In the genomic region with DNA sequence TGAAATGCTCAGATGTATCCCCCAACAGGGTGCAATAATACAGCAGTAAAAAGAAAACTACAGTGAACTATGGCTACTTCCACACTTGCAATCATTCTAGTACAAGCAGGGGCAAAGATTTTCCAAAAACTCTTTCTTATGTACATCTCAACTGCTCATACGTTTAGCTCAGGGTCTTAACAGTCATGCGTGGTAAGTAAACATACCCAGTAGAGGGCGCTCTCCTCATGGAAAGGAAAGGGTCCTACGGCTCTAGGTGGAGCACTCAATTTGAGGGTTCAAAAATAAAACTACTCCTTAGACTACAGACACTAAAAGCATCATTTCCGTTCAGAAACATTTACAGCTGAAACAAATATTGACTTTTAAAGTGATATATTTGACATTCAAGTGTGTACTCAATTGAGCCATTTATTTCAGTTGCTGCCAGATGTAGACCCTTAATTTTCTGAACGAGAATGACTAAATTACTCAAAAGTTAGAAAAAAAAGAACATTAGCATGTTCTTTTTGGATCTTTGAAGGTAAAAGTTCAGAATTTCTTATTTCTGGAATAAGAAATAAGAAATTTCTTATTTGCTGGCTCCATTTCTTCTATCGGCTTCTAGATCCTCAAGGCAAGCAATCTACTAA, we compare ENCODE assay signal across 9 cellular contexts.
DNase-seq lines count a peak whose midpoint lies in the region; ATAC-seq and TF ChIP-seq lines count a peak whose summit lies in the region.
"Had no signal": no experiment of that assay in that cellular context is flagged by ENCODE, and none has a peak within 500 bp of the region (broad histone marks: within the 10 kb centered on the region; RNA-seq: fewer than 3 reads in every experiment).

No MANE protein-coding gene starts in this region.

- TF ChIP-seq POLR2A in uterus (IDR thresholded peaks at IDR 0.05), result no peak

- no peaks in the 10 kb centered on the region for H3K36me3 Mint-ChIP-seq in glutamatergic neuron (ENCODE audit: unreplicated experiment)
- H3K36me3 Mint-ChIP-seq: IgD-negative memory B cell had no signal

- H3K4me1 Mint-ChIP-seq in glutamatergic neuron (ENCODE audit: low read depth, unreplicated experiment), result peaks cover 4% of the 10 kb centered on the region
- H3K4me1 Mint-ChIP-seq: IgD-negative memory B cell had no signal

- H3K9me3 Mint-ChIP-seq in glutamatergic neuron (ENCODE audit: unreplicated experiment), result peaks cover 2% of the 10 kb centered on the region
- H3K9me3 Mint-ChIP-seq: IgD-negative memory B cell had no signal

- no peaks in the 10 kb centered on the region for H3K4me1 ChIP-seq in uterus

- no peak overlapping the region for H3K4me3 Mint-ChIP-seq in glutamatergic neuron (ENCODE audit: unreplicated experiment)
- H3K4me3 Mint-ChIP-seq: IgD-negative memory B cell had no signal

- no peaks in the 10 kb centered on the region for H3K36me3 ChIP-seq in uterus

- H3K27me3 ChIP-seq in uterus, result no peaks in the 10 kb centered on the region

- DNase-seq in AG09309 (ENCODE audit: low read depth) (peak; percentile 24), GM13977 (ENCODE audit: low spot score) (peak; percentile 50), NCI-H1092 (lab: John Stamatoyannopoulos, UW) (peak; percentile 75), glutamatergic neuron (peak; percentile 25), putamen (ENCODE audit: low spot score) (no peak), uterus (no peak)

- no peaks in the 10 kb centered on the region for H3K27me3 Mint-ChIP-seq in glutamatergic neuron (ENCODE audit: unreplicated experiment)

- H3K9me3 ChIP-seq in uterus, result no peaks in the 10 kb centered on the region

- H3K4me3 ChIP-seq in AG09309 (ENCODE audit: control insufficient read depth, low read depth, low read length), result no peak overlapping the region
- no peak overlapping the region for H3K4me3 ChIP-seq in uterus

- intact Hi-C loops in uterus (cut with DNase I; ENCODE audit: low total_unique reads), result no loop called here

- H3K27ac Mint-ChIP-seq in glutamatergic neuron (ENCODE audit: unreplicated experiment), result no peak overlapping the region
- H3K27ac Mint-ChIP-seq: IgD-negative memory B cell had no signal

- ATAC-seq in HG02798 (IDR thresholded peaks at IDR 0.05; ENCODE audit: poor library complexity, unreplicated experiment), result peak; percentile 89
- ATAC-seq in SK-N-SH treated with all-trans-retinoic acid at 6 μM for 48 hours, result peak; percentile 98

- in situ Hi-C loops in GM13977 (cut with MboI; ENCODE audit: low pct_unique_long_range_greater_than_20kb, low sequenced_read_pairs, unreplicated experiment), result no loop called here

- H3K27ac ChIP-seq in uterus, result no peak overlapping the region

- TF ChIP-seq CTCF in AG09309 (IDR thresholded peaks at IDR 0.05; ENCODE audit: control insufficient read depth, insufficient read depth, low read depth, low read length, missing control alignments) (peak; percentile 64), GM13977 (IDR thresholded peaks at IDR 0.05; ENCODE audit: extremely low read depth, insufficient read depth, missing control alignments) (peak; percentile 76), glutamatergic neuron (IDR thresholded peaks at IDR 0.05; ENCODE audit: partially characterized antibody, unreplicated experiment) (peak; percentile 84), uterus (IDR thresholded peaks at IDR 0.05) (no peak)

TF ChIP-seq in SK-N-SH treated with all-trans-retinoic acid at 6 μM for 48 hours, 23 proteins besides CTCF, POLR2A, EP300 and RAD21:
- TF ChIP-seq, protein P1, sequence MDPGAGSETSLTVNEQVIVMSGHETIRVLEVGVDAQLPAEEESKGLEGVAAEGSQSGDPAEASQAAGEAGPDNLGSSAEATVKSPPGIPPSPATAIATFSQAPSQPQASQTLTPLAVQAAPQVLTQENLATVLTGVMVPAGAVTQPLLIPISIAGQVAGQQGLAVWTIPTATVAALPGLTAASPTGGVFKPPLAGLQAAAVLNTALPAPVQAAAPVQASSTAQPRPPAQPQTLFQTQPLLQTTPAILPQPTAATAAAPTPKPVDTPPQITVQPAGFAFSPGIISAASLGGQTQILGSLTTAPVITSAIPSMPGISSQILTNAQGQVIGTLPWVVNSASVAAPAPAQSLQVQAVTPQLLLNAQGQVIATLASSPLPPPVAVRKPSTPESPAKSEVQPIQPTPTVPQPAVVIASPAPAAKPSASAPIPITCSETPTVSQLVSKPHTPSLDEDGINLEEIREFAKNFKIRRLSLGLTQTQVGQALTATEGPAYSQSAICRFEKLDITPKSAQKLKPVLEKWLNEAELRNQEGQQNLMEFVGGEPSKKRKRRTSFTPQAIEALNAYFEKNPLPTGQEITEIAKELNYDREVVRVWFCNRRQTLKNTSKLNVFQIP (CRISPR knock-in tag; IDR thresholded peaks at IDR 0.05; ENCODE audit: borderline replicate concordance, low read depth), result no peak
- TF ChIP-seq ZC3H10 (CRISPR knock-in tag; IDR thresholded peaks at IDR 0.05), result no peak
- no peak for TF ChIP-seq ZNF565 (CRISPR knock-in tag; conservative IDR thresholded peaks at IDR 0.05; ENCODE audit: low read depth)
- no peak for TF ChIP-seq ZFP3 (CRISPR knock-in tag; IDR thresholded peaks at IDR 0.05)
- TF ChIP-seq TCF4 (CRISPR knock-in tag; IDR thresholded peaks at IDR 0.05; ENCODE audit: borderline replicate concordance), result no peak
- no peak for TF ChIP-seq ESRRG (CRISPR knock-in tag; IDR thresholded peaks at IDR 0.05)
- TF ChIP-seq ARNTL (CRISPR knock-in tag; IDR thresholded peaks at IDR 0.05; ENCODE audit: borderline replicate concordance, low read depth), result no peak
- TF ChIP-seq ZFP30 (CRISPR knock-in tag; IDR thresholded peaks at IDR 0.05), result no peak
- TF ChIP-seq ZNF70 (CRISPR knock-in tag; IDR thresholded peaks at IDR 0.05), result no peak
- TF ChIP-seq, protein P2, sequence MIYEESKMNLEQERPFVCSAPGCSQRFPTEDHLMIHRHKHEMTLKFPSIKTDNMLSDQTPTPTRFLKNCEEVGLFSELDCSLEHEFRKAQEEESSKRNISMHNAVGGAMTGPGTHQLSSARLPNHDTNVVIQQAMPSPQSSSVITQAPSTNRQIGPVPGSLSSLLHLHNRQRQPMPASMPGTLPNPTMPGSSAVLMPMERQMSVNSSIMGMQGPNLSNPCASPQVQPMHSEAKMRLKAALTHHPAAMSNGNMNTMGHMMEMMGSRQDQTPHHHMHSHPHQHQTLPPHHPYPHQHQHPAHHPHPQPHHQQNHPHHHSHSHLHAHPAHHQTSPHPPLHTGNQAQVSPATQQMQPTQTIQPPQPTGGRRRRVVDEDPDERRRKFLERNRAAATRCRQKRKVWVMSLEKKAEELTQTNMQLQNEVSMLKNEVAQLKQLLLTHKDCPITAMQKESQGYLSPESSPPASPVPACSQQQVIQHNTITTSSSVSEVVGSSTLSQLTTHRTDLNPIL (CRISPR knock-in tag; IDR thresholded peaks at IDR 0.05; ENCODE audit: low read depth), result no peak

Comparison
In these comparisons a context has a peak if more than half of its experiments do, and no peak if none do; other contexts are left out.
1. DNase-seq: peak in AG09309 (single experiment), GM13977 (single experiment), NCI-H1092 (single experiment) and glutamatergic neuron (single experiment); none in putamen (single experiment) and uterus (0 of 2).
2. CTCF ChIP-seq: peak in AG09309 (single experiment), GM13977 (single experiment) and glutamatergic neuron (single experiment); none in uterus (0 of 4).